ENCODE assay signal across 18 cellular contexts in genomic region chr14:69076341-69076740, GRCh38.
DNase-seq lines count a peak whose midpoint lies in the region; ATAC-seq and TF ChIP-seq lines count a peak whose summit lies in the region.
"Had no signal": no experiment of that assay in that cellular context is flagged by ENCODE, and none has a peak within 500 bp of the region (broad histone marks: within the 10 kb centered on the region; RNA-seq: fewer than 3 reads in every experiment).

No MANE protein-coding gene starts in this region.

- H4K5ac ChIP-seq in IMR-90 (ENCODE audit: low read depth, low read length) = no peak overlapping the region

- no peak overlapping the region for H3K4me2 ChIP-seq in IMR-90 (ENCODE audit: low read depth, low read length)
- H3K4me2 ChIP-seq: BLaER1 treated with 17β-estradiol and CSF1 and Interleukin-3, amounts not matched to agents 10 nM and 100 nM had no signal

- TF ChIP-seq EP300 in gastroesophageal sphincter (IDR thresholded peaks at IDR 0.05) = no peak

- intact Hi-C loops in IMR-90 (cut with micrococcal nuclease) = no loop called here

- no peak overlapping the region for H4K8ac ChIP-seq in IMR-90 (ENCODE audit: low read depth in 2 of 2, low read length in 2 of 2)

- H3K4me3 ChIP-seq in IMR-90 (ENCODE audit: insufficient read depth, low read depth, low read length) (no peak overlapping the region), gastroesophageal sphincter (no peak overlapping the region), rectal smooth muscle tissue (ENCODE audit: low read length) (no peak overlapping the region), Peyer's patch (no peak overlapping the region)
- H3K4me3 ChIP-seq: BLaER1 treated with 17β-estradiol and CSF1 and Interleukin-3, amounts not matched to agents 10 nM and 100 nM had no signal

- H3K27ac ChIP-seq in IMR-90 (ENCODE audit: insufficient read depth, low read length) (no peak overlapping the region), gastroesophageal sphincter (peak overlapping the region in 3 of 4 donors; percentile 80 to 93 (median 91)), rectal smooth muscle tissue (ENCODE audit: low read depth, low read length) (peak overlapping the region; percentile 85), Peyer's patch (no peak overlapping the region)
- H3K27ac ChIP-seq: BLaER1 treated with 17β-estradiol and CSF1 and Interleukin-3, amounts not matched to agents 10 nM and 100 nM had no signal

- H4K91ac ChIP-seq in IMR-90 (ENCODE audit: insufficient read depth, low read depth, low read length) = 0 out of 2 replicates have a peak overlapping the region, but pooled peaks have one; percentile 31

- H2AK9ac ChIP-seq in IMR-90 (replicated peaks; ENCODE audit: low read depth, low read length, poor library complexity) = no peak overlapping the region

- no peaks in the 10 kb centered on the region for H3K27me3 Mint-ChIP-seq in stimulated activated naive CD8-positive, alpha-beta T cell treated with anti-CD3 and anti-CD28 coated beads, Interleukin-15, amount 100 ng/mL, for 72 hours
- H3K27me3 Mint-ChIP-seq: IgD-negative memory B cell had no signal

- no peak overlapping the region for H3K14ac ChIP-seq in IMR-90 (replicated peaks; ENCODE audit: low read depth, low read length)

- H2BK15ac ChIP-seq in IMR-90 (ENCODE audit: low read depth, low read length) = peak overlapping the region; percentile 62; the same call in 1 of the 3 replicates

- no TSS peak for BruUV-seq in IMR-90 (replicated peaks; lab: Mats Ljungman, UMichigan)

- no peak overlapping the region for H2AFZ ChIP-seq in IMR-90 (replicated peaks; ENCODE audit: low read length, poor library complexity)

- H2BK20ac ChIP-seq in IMR-90 (ENCODE audit: low read depth, low read length) = no peak overlapping the region

- H4K20me1 ChIP-seq in IMR-90 (ENCODE audit: insufficient read depth, low read length) = peaks cover 3% of the 10 kb centered on the region; the same call in 1 of the 2 replicates

- no peak overlapping the region for H3K4me3 Mint-ChIP-seq in stimulated activated naive CD8-positive, alpha-beta T cell treated with anti-CD3 and anti-CD28 coated beads, Interleukin-15, amount 100 ng/mL, for 72 hours
- H3K4me3 Mint-ChIP-seq: CD8-positive, alpha-beta T cell; H9; IgD-negative memory B cell had no signal

- peak overlapping the region; percentile 27; the same call in 1 of the 2 replicates for H3K4ac ChIP-seq in IMR-90 (ENCODE audit: low read depth, low read length)

- WGBS in IMR-90 (ENCODE audit: extremely low coverage in 2 of 2, insufficient read length in 1 of 2), 2 experiments = no CpG with 5 or more reads among the region's 3 CpGs
- 56 to 89% methylated on average over 3 of the region's 3 CpGs for WGBS in gastroesophageal sphincter (ENCODE audit: low coverage in 1 of 2), 2 donors

- POLR2A ChIA-PET in IMR-90 (lab: Charles Lee; ENCODE audit: unreplicated experiment) = no interaction called here

- H2BK5ac ChIP-seq in IMR-90 (ENCODE audit: low read depth, low read length, poor library complexity, severe bottlenecking) = peak overlapping the region; percentile 61

- no peak overlapping the region for H3K18ac ChIP-seq in IMR-90 (ENCODE audit: low read depth, low read length)

- H3K9ac ChIP-seq in IMR-90 (ENCODE audit: low read depth, low read length) = no peak overlapping the region
- H3K9ac ChIP-seq in rectal smooth muscle tissue (ENCODE audit: low read length) = no peak overlapping the region
- H3K9ac ChIP-seq: BLaER1 treated with 17β-estradiol and CSF1 and Interleukin-3, amounts not matched to agents 10 nM and 100 nM had no signal

- H3K4me1 Mint-ChIP-seq in stimulated activated naive CD8-positive, alpha-beta T cell treated with anti-CD3 and anti-CD28 coated beads, Interleukin-15, amount 100 ng/mL, for 72 hours = peaks cover 55% of the 10 kb centered on the region

- H3K79me1 ChIP-seq in IMR-90 (ENCODE audit: low read depth in 1 of 2, low read length in 2 of 2) = peaks cover 13 to 42% of the 10 kb centered on the region in 2 experiments

- peaks cover 13% of the 10 kb centered on the region for H3K4me1 ChIP-seq in IMR-90 (ENCODE audit: control insufficient read depth, insufficient read depth, low read length)
- peaks cover 0 to 49% (median 9%) of the 10 kb centered on the region in 3 donors for H3K4me1 ChIP-seq in gastroesophageal sphincter
- H3K4me1 ChIP-seq in rectal smooth muscle tissue (ENCODE audit: control insufficient read depth, insufficient read depth, low read length) = peaks cover 28% of the 10 kb centered on the region
- H3K4me1 ChIP-seq in Peyer's patch = peaks cover 0 to 4% (median 0%) of the 10 kb centered on the region in 4 donors

- peaks cover 11% of the 10 kb centered on the region for H3K9me1 ChIP-seq in IMR-90 (ENCODE audit: insufficient read depth, low read length)

- H3K36me3 ChIP-seq in IMR-90 (ENCODE audit: control insufficient read depth, insufficient read depth, low read length) (peaks cover 15% of the 10 kb centered on the region), gastroesophageal sphincter (peaks cover 0 to 37% of the 10 kb centered on the region in 2 donors), rectal smooth muscle tissue (ENCODE audit: control insufficient read depth, insufficient read depth, low read length) (peaks cover 3% of the 10 kb centered on the region), Peyer's patch (peaks cover 0 to 32% (median 0%) of the 10 kb centered on the region in 3 donors)

- no peaks in the 10 kb centered on the region for H3K9me3 Mint-ChIP-seq in stimulated activated naive CD8-positive, alpha-beta T cell treated with anti-CD3 and anti-CD28 coated beads, Interleukin-15, amount 100 ng/mL, for 72 hours
- H3K9me3 Mint-ChIP-seq: CD8-positive, alpha-beta T cell; H9; IgD-negative memory B cell had no signal

- H3K56ac ChIP-seq in IMR-90 (ENCODE audit: extremely low read depth, insufficient read depth, low read length) = no peak overlapping the region

- dilution Hi-C loops in IMR-90 (cut with HindIII; ENCODE audit: low sequenced_read_pairs, unreplicated experiment) = no loop called here

- CTCF ChIA-PET in IMR-90 (lab: Yijun Ruan, JAX) = no interaction called here

- no peak overlapping the region for H3K27ac Mint-ChIP-seq in stimulated activated naive CD8-positive, alpha-beta T cell treated with anti-CD3 and anti-CD28 coated beads, Interleukin-15, amount 100 ng/mL, for 72 hours
- H3K27ac Mint-ChIP-seq: CD8-positive, alpha-beta T cell; H9; IgD-negative memory B cell had no signal

- in situ Hi-C loops in IMR-90 (cut with MboI; ENCODE audit: low sequenced_read_pairs) = no loop called here

- ATAC-seq in IMR-90 (ENCODE audit: low read depth) (no peak), gastroesophageal sphincter (no peak), HG02678 (IDR thresholded peaks at IDR 0.05; ENCODE audit: unreplicated experiment) (no peak)
- no peak for ATAC-seq in stimulated activated naive CD8-positive, alpha-beta T cell treated with anti-CD3 and anti-CD28 coated beads, Interleukin-15, amount 100 ng/mL, for 72 hours
- ATAC-seq: CD8-positive, alpha-beta T cell; SK-N-SH treated with all-trans-retinoic acid at 6 μM for 48 hours had no signal

- H3K23ac ChIP-seq in IMR-90 (ENCODE audit: low read depth, low read length) = peak overlapping the region; percentile 67; the same call in 1 of the 2 replicates

- H3K27me3 ChIP-seq in IMR-90 (ENCODE audit: control insufficient read depth, insufficient read depth, low read length) = no peaks in the 10 kb centered on the region
- no peaks in the 10 kb centered on the region for H3K27me3 ChIP-seq in gastroesophageal sphincter
- H3K27me3 ChIP-seq in rectal smooth muscle tissue (ENCODE audit: control insufficient read depth, insufficient read depth, low read length) = no peaks in the 10 kb centered on the region
- H3K27me3 ChIP-seq in Peyer's patch = no peaks in the 10 kb centered on the region
- H3K27me3 ChIP-seq: BLaER1 treated with 17β-estradiol and CSF1 and Interleukin-3, amounts not matched to agents 10 nM and 100 nM had no signal

- H2AK5ac ChIP-seq in IMR-90 (ENCODE audit: low read depth, low read length) = no peak overlapping the region

- no peak overlapping the region for H2BK120ac ChIP-seq in IMR-90 (ENCODE audit: low read depth, low read length)

- TF ChIP-seq CTCF in IMR-90 (conservative IDR thresholded peaks at IDR 0.05; ENCODE audit: low read depth, low read length) = no peak
- TF ChIP-seq CTCF in gastroesophageal sphincter (IDR thresholded peaks at IDR 0.05) = no peak
- TF ChIP-seq CTCF in Peyer's patch (IDR thresholded peaks at IDR 0.05) = no peak

- DNase-seq in IMR-90 = no peak
- no peak for DNase-seq in AG08395 (ENCODE audit: low spot score)
- no peak for DNase-seq in Peyer's patch
- no peak for DNase-seq in stimulated activated naive CD8-positive, alpha-beta T cell treated with anti-CD3 and anti-CD28 coated beads, Interleukin-15, amount 100 ng/mL, for 72 hours
- DNase-seq: CD8-positive, alpha-beta T cell; H9; NCI-H1105; NCI-H146; NCI-H2029; NCI-H2227 treated with DMSO at 0.1 percent for 48 hours; NCI-H510A treated with DMSO at 0.1 percent for 48 hours; NCI-H748 treated with DMSO at 0.1 percent for 48 hours had no signal

- H3K9me3 ChIP-seq in IMR-90 (ENCODE audit: control insufficient read depth, insufficient read depth, low read length) (no peaks in the 10 kb centered on the region), gastroesophageal sphincter (no peaks in the 10 kb centered on the region), Peyer's patch (no peaks in the 10 kb centered on the region)
- H3K9me3 ChIP-seq: BLaER1 treated with 17β-estradiol and CSF1 and Interleukin-3, amounts not matched to agents 10 nM and 100 nM had no signal

- no peak for TF ChIP-seq RAD21 in IMR-90 (IDR thresholded peaks at IDR 0.05; ENCODE audit: low read length)

- TF ChIP-seq POLR2A in IMR-90 (IDR thresholded peaks at IDR 0.05; ENCODE audit: low read depth, low read length) (no peak), gastroesophageal sphincter (IDR thresholded peaks at IDR 0.05) (no peak), Peyer's patch (IDR thresholded peaks at IDR 0.05) (no peak)

TF ChIP-seq in IMR-90, 13 proteins besides CTCF, POLR2A, EP300 and RAD21 (continues in another document):
- no peak for TF ChIP-seq MAZ (IDR thresholded peaks at IDR 0.05; ENCODE audit: borderline replicate concordance, low read depth, low read length)
- TF ChIP-seq USF2 (IDR thresholded peaks at IDR 0.05; ENCODE audit: low read depth, low read length) = no peak
- TF ChIP-seq BHLHE40 (IDR thresholded peaks at IDR 0.05; ENCODE audit: low read depth, low read length) = no peak
- no peak for TF ChIP-seq CHD1 (IDR thresholded peaks at IDR 0.05; ENCODE audit: low read depth, low read length)
- TF ChIP-seq MXI1 (IDR thresholded peaks at IDR 0.05; ENCODE audit: borderline replicate concordance, low read depth, low read length) = no peak
- no peak for TF ChIP-seq SMC3 (IDR thresholded peaks at IDR 0.05; ENCODE audit: low read depth, low read length)

Comparison
In these comparisons a context has a peak if more than half of its experiments do, and no peak if none do; other contexts are left out.
1. H3K27ac ChIP-seq: peak in gastroesophageal sphincter (3 of 4) and rectal smooth muscle tissue (single experiment); none in IMR-90 (single experiment) and Peyer's patch (0 of 4).